In genomic region chr2:32969444-32970162, GRCh38 we compare ENCODE assay signal across 24 cellular contexts. TPM values are rescaled to one million over a fixed set of nuclear protein-coding genes. Genes with fewer than 3 reads are reported as not detected.
"Had no signal": no experiment of that assay in that cellular context is flagged by ENCODE, and none has a peak within 500 bp of the region (broad histone marks: within the 10 kb centered on the region; RNA-seq: fewer than 3 reads in every experiment).

No MANE protein-coding gene starts in this region.

- DNase-seq: islet precursor cell; left ventricle myocardium inferior; midbrain; mucosa of descending colon; naive thymus-derived CD4-positive, alpha-beta T cell; ovary; right lobe of liver; stimulated activated CD4-positive, alpha-beta T cell treated with anti-CD3 and anti-CD28 coated beads, Interleukin-1b, Interleukin-23, amount 100 ng/mL, for 48 hours; stimulated activated CD4-positive, alpha-beta T cell treated with anti-CD3 and anti-CD28 coated beads, Interleukin-2, amount 100 ng/mL, for 48 hours; stimulated activated CD4-positive, alpha-beta T cell treated with anti-CD3 and anti-CD28 coated beads, Interleukin-4, amount 100 ng/mL, for 4 hours; stimulated activated CD8-positive, alpha-beta memory T cell treated with anti-CD3 and anti-CD28 coated beads, Interleukin-4, amount 100 ng/mL, for 48 hours; stimulated activated naive CD4-positive, alpha-beta T cell treated with Interleukin-2 at 50 U/mL for 16 hours; stimulated activated naive CD8-positive, alpha-beta T cell treated with anti-CD3 and anti-CD28 coated beads, Interleukin-15, amount 100 ng/mL, for 72 hours; substantia nigra; uterus had no signal

- H3K36me3 Mint-ChIP-seq: naive thymus-derived CD4-positive, alpha-beta T cell had no signal

- H3K4me1 Mint-ChIP-seq: naive thymus-derived CD4-positive, alpha-beta T cell; stimulated activated naive CD8-positive, alpha-beta T cell treated with anti-CD3 and anti-CD28 coated beads, Interleukin-15, amount 100 ng/mL, for 72 hours had no signal

- H3K4me1 ChIP-seq: right lobe of liver had no signal

- H3K27me3 ChIP-seq: ovary, right atrium auricular region, right lobe of liver, tibial nerve, uterus had no signal

- H3K4me3 ChIP-seq: left ventricle myocardium inferior, lung, mucosa of descending colon, ovary, right atrium auricular region, right lobe of liver, smooth muscle cell, tibial nerve, uterus had no signal

- H3K4me2 ChIP-seq: smooth muscle cell had no signal

- H3K36me3 ChIP-seq: left ventricle myocardium inferior, ovary, right atrium auricular region, right lobe of liver, tibial nerve, uterus had no signal

- H3K27ac ChIP-seq: left ventricle myocardium inferior, ovary, right atrium auricular region, right lobe of liver, tibial nerve, uterus had no signal

- H3K9me3 ChIP-seq: left ventricle myocardium inferior, mucosa of descending colon, ovary, right atrium auricular region, right lobe of liver, tibial nerve, uterus had no signal

- H3K27me3 Mint-ChIP-seq: memory B cell, progenitor cell of endocrine pancreas, type B pancreatic cell had no signal

- H3K27ac Mint-ChIP-seq: memory B cell; naive thymus-derived CD4-positive, alpha-beta T cell; natural killer cell treated with Interleukin-12 subunit alpha and Interleukin-12 subunit beta and Interleukin-15 and Interleukin-18, amount 100 ng/mL, for 72 hours; progenitor cell of endocrine pancreas; stimulated activated memory B cell treated with anti-CD40 and anti-IgM and Interleukin-4, amounts not matched to agents 10 μg/mL and 1 μg/mL and 100 μg/mL, for 72 hours; stimulated activated naive CD8-positive, alpha-beta T cell treated with anti-CD3 and anti-CD28 coated beads, Interleukin-15, amount 100 ng/mL, for 72 hours; type B pancreatic cell had no signal

- ATAC-seq: mucosa of descending colon; naive thymus-derived CD4-positive, alpha-beta T cell; natural killer cell treated with Interleukin-12 subunit alpha and Interleukin-12 subunit beta and Interleukin-15 and Interleukin-18, amount 100 ng/mL, for 72 hours; right lobe of liver; stimulated activated memory B cell treated with anti-CD40 and anti-IgM and Interleukin-4, amounts not matched to agents 10 μg/mL and 1 μg/mL and 100 μg/mL, for 72 hours; stimulated activated naive CD8-positive, alpha-beta T cell treated with anti-CD3 and anti-CD28 coated beads, Interleukin-15, amount 100 ng/mL, for 72 hours had no signal

- H3K4me3 Mint-ChIP-seq: memory B cell; naive thymus-derived CD4-positive, alpha-beta T cell; natural killer cell treated with Interleukin-12 subunit alpha and Interleukin-12 subunit beta and Interleukin-15 and Interleukin-18, amount 100 ng/mL, for 72 hours; stimulated activated memory B cell treated with anti-CD40 and anti-IgM and Interleukin-4, amounts not matched to agents 10 μg/mL and 1 μg/mL and 100 μg/mL, for 72 hours; stimulated activated naive CD8-positive, alpha-beta T cell treated with anti-CD3 and anti-CD28 coated beads, Interleukin-15, amount 100 ng/mL, for 72 hours; type B pancreatic cell had no signal

RNA-seq across cellular contexts. Expression of gene LTBP1, which starts 22.9 kb away (rescaled TPM):
- polyA plus RNA-seq: naive thymus-derived CD4-positive, alpha-beta T cell had no signal
